ENCODE assay signal across 21 cellular contexts in the genomic region with DNA sequence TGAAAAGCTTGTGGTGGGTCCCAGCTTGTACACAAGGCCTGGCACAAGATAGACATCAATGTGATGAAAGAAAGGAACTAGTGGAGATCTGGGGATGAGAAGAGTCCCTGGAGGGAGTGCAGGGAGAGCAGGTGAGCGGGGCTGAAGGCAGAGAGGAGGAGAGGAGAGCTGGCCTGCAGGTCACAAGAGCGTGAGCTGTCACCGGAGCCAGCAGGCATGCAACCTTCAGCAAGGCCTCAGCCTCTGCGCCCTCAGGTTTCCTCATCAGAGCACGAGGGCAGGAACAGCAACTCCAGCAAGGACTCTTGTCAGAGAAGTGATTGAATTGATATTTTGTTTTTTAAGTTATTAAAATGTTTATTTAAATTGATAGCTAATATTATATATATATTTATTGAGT.
"Had no signal": no experiment of that assay in that cellular context is flagged by ENCODE, and none has a peak within 500 bp of the region (broad histone marks: within the 10 kb centered on the region; RNA-seq: fewer than 3 reads in every experiment).

No MANE protein-coding gene starts in this region.

- DNase-seq: cortex of kidney; dorsolateral prefrontal cortex; effector CD8-positive, alpha-beta T cell; foreskin melanocyte; hippocampal formation; left colon; mammary epithelial cell; mucosa of descending colon; naive thymus-derived CD8-positive, alpha-beta T cell; occipital lobe; stimulated activated CD4-positive, alpha-beta T cell treated with anti-CD3 and anti-CD28 coated beads, Interleukin-2, amount 100 ng/mL, for 48 hours; stimulated activated CD8-positive, alpha-beta memory T cell treated with anti-CD3 and anti-CD28 coated beads, Interleukin-4, amount 100 ng/mL, for 48 hours; stimulated activated naive CD8-positive, alpha-beta T cell treated with anti-CD3 and anti-CD28 coated beads, Interleukin-15, Interleukin-2, amounts not matched to agents 100 U/mL and 50 U/mL, for 24 hours; thyroid gland had no signal

- H3K9me3 Mint-ChIP-seq: stimulated activated effector memory CD8-positive, alpha-beta T cell treated with anti-CD3 and anti-CD28 coated beads, Interleukin-12 subunit alpha, Interleukin-12 subunit beta, amount 100 ng/mL, for 72 hours had no signal

- H3K4me1 Mint-ChIP-seq: naive thymus-derived CD8-positive, alpha-beta T cell; stimulated activated effector memory CD8-positive, alpha-beta T cell treated with anti-CD3 and anti-CD28 coated beads, Interleukin-12 subunit alpha, Interleukin-12 subunit beta, amount 100 ng/mL, for 72 hours had no signal

- H3K9ac ChIP-seq: neural progenitor cell had no signal

- H3K36me3 ChIP-seq: neural progenitor cell, right atrium auricular region, suprapubic skin, thyroid gland, upper lobe of left lung, vagina had no signal

- H3K27ac Mint-ChIP-seq: naive thymus-derived CD8-positive, alpha-beta T cell; neural progenitor cell; stimulated activated effector memory CD8-positive, alpha-beta T cell treated with anti-CD3 and anti-CD28 coated beads, Interleukin-12 subunit alpha, Interleukin-12 subunit beta, amount 100 ng/mL, for 72 hours had no signal

- H3K4me3 ChIP-seq: dorsolateral prefrontal cortex, mucosa of descending colon, neural progenitor cell, right atrium auricular region, smooth muscle cell, suprapubic skin, thyroid gland, upper lobe of left lung, vagina had no signal

- H3K4me1 ChIP-seq: neural progenitor cell had no signal

- H3K4me3 Mint-ChIP-seq: naive thymus-derived CD8-positive, alpha-beta T cell; neural progenitor cell; stimulated activated effector memory CD8-positive, alpha-beta T cell treated with anti-CD3 and anti-CD28 coated beads, Interleukin-12 subunit alpha, Interleukin-12 subunit beta, amount 100 ng/mL, for 72 hours had no signal

- H3K9me3 ChIP-seq: mucosa of descending colon, right atrium auricular region, suprapubic skin, thyroid gland, upper lobe of left lung, vagina had no signal

- H3K4me2 ChIP-seq: neural progenitor cell, smooth muscle cell had no signal

- ATAC-seq: naive thymus-derived CD8-positive, alpha-beta T cell; stimulated activated effector memory CD8-positive, alpha-beta T cell treated with anti-CD3 and anti-CD28 coated beads, Interleukin-12 subunit alpha, Interleukin-12 subunit beta, amount 100 ng/mL, for 72 hours; stimulated activated naive CD8-positive, alpha-beta T cell treated with anti-CD3 and anti-CD28 coated beads, Interleukin-15, Interleukin-2, amounts not matched to agents 100 U/mL and 50 U/mL, for 24 hours had no signal

- H3K27me3 ChIP-seq: neural progenitor cell, right atrium auricular region, suprapubic skin, thyroid gland, upper lobe of left lung, vagina had no signal

- H3K27ac ChIP-seq: dorsolateral prefrontal cortex, neural progenitor cell, suprapubic skin, thyroid gland, upper lobe of left lung had no signal

- H3K36me3 Mint-ChIP-seq: naive thymus-derived CD8-positive, alpha-beta T cell; neural progenitor cell; stimulated activated effector memory CD8-positive, alpha-beta T cell treated with anti-CD3 and anti-CD28 coated beads, Interleukin-12 subunit alpha, Interleukin-12 subunit beta, amount 100 ng/mL, for 72 hours had no signal

- H2AFZ ChIP-seq: neural progenitor cell had no signal
